ENCODE assay signal across 17 cellular contexts in the genomic region with DNA sequence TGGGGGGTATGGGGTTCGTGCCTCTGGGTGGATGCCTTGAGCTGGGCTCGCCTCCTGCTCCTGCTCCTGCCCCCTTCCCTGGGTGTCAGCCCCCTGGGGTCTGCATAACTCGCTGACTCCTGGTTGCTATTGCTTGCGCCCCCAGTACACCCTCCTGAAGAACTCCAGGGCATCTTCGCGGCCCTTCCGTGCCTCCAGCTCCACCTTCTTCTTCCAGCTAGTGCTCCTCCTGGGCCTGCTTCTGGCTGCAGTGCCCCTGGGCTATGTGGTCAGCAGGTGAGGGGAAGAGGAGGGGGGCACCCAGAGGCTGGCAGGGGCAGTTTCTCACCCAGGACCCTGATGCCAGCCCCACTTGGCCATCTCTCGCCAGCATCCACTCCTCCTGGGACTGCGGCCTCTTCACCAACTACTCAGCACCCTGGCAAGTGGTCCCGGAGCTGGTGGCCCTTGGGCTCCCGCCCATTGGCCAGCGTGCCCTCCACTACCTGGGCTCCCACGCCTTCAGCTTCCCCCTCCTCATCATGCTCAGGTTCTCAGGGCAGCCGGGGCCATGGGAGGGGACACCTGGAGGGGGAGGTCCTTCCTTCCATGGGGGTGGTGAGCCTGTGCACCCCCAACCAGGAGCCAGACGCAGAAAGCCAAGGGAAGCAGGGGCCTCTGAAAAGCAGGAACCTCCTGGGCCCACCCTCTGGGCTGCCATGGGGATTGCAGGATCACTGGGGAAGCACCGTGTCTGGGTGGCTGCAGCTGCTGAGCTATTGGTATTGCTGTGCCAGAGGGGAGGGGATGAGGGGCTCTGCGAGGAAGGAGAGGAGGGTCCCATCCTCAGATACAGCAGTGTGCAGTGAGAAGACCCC. TPM values are rescaled to one million over a fixed set of nuclear protein-coding genes. Genes with fewer than 3 reads are reported as not detected.
DNase-seq lines count a peak whose midpoint lies in the region; ATAC-seq, FAIRE-seq and TF ChIP-seq lines count a peak whose summit lies in the region.
"Had no signal": no experiment of that assay in that cellular context is flagged by ENCODE, and none has a peak within 500 bp of the region (broad histone marks: within the 10 kb centered on the region; RNA-seq: fewer than 3 reads in every experiment).

No MANE protein-coding gene starts in this region.

- no peak for TF ChIP-seq POLR2A in GM12892 (IDR thresholded peaks at IDR 0.05; ENCODE audit: low read depth, low read length)

- TF ChIP-seq CTCF in colonic mucosa (IDR thresholded peaks at IDR 0.05) = no peak

- no peak for ATAC-seq in activated CD8-positive, alpha-beta memory T cell treated with anti-CD3 and anti-CD28 coated beads, Interleukin-2, amount 10 ng/mL, durations not matched to agents 7 days and 5 days
- no peak for ATAC-seq in stimulated activated effector memory CD8-positive, alpha-beta T cell treated with anti-CD3 and anti-CD28 coated beads, Interleukin-12 subunit alpha, Interleukin-12 subunit beta, amount 100 ng/mL, for 72 hours

- no peak overlapping the region for H3K4me3 Mint-ChIP-seq in activated CD8-positive, alpha-beta memory T cell treated with anti-CD3 and anti-CD28 coated beads, Interleukin-2, amount 10 ng/mL, durations not matched to agents 7 days and 5 days
- peak overlapping the region; percentile 20 for H3K4me3 Mint-ChIP-seq in stimulated activated effector memory CD8-positive, alpha-beta T cell treated with anti-CD3 and anti-CD28 coated beads, Interleukin-12 subunit alpha, Interleukin-12 subunit beta, amount 100 ng/mL, for 72 hours
- H3K4me3 Mint-ChIP-seq: brain had no signal

- CTCF ChIA-PET in activated CD8-positive, alpha-beta memory T cell treated with anti-CD3 and anti-CD28 coated beads, Interleukin-2, amount 10 ng/mL, durations not matched to agents 7 days and 5 days (lab: Charles Lee) = interaction anchor here (0.6 to 17.0 kb wide), 18 partner anchors 10 to 119 kb away, joined by 3 to 257 read pairs (median 5); partner anchors contain the start of genes AFMID, TK1, TMC6 and TMC8

- no peaks in the 10 kb centered on the region for H3K27me3 Mint-ChIP-seq in activated CD8-positive, alpha-beta memory T cell treated with anti-CD3 and anti-CD28 coated beads, Interleukin-2, amount 10 ng/mL, durations not matched to agents 7 days and 5 days

- no peaks in the 10 kb centered on the region for H3K9me3 ChIP-seq in colonic mucosa

- H3K27me3 ChIP-seq in colonic mucosa = no peaks in the 10 kb centered on the region

- H3K36me3 Mint-ChIP-seq in activated CD8-positive, alpha-beta memory T cell treated with anti-CD3 and anti-CD28 coated beads, Interleukin-2, amount 10 ng/mL, durations not matched to agents 7 days and 5 days = peaks cover 56% of the 10 kb centered on the region
- peaks cover 100% of the 10 kb centered on the region for H3K36me3 Mint-ChIP-seq in stimulated activated effector memory CD8-positive, alpha-beta T cell treated with anti-CD3 and anti-CD28 coated beads, Interleukin-12 subunit alpha, Interleukin-12 subunit beta, amount 100 ng/mL, for 72 hours
- H3K36me3 Mint-ChIP-seq: brain had no signal

- DNase-seq in activated CD8-positive, alpha-beta memory T cell treated with anti-CD3 and anti-CD28 coated beads, Interleukin-2, amount 10 ng/mL, durations not matched to agents 7 days and 5 days = no peak
- no peak for DNase-seq in activated CD8-positive, alpha-beta memory T cell treated with anti-CD3 and anti-CD28 coated beads, Interleukin-2, amount 50 U/mL, for 48 hours
- peak; percentile 33 to 40 for DNase-seq in Kasumi-1 (lab: John Stamatoyannopoulos, UW)
- no peak for DNase-seq in colonic mucosa
- no peak for DNase-seq in stimulated activated effector memory CD8-positive, alpha-beta T cell treated with anti-CD3 and anti-CD28 coated beads, Interleukin-12 subunit alpha, Interleukin-12 subunit beta, amount 100 ng/mL, for 72 hours (ENCODE audit: low spot score in 2 of 2)
- no peak for DNase-seq in NCI-H1105 treated with DMSO at 0.1 percent for 48 hours (lab: John Stamatoyannopoulos, UW)
- no peak for DNase-seq in H4 (ENCODE audit: low spot score)
- no peak for DNase-seq in GM12892 (ENCODE audit: insufficient read length)
- DNase-seq: activated CD4-positive, alpha-beta T cell treated with anti-CD3 and anti-CD28 coated beads for 4 hours; DMS79; foreskin fibroblast; mesenchymal stem cell; NCI-H1092 treated with DMSO at 0.1 percent for 48 hours; NCI-H226; occipital lobe had no signal

- H3K27ac ChIP-seq in colonic mucosa = peak overlapping the region; percentile 3

- H3K4me1 Mint-ChIP-seq in activated CD8-positive, alpha-beta memory T cell treated with anti-CD3 and anti-CD28 coated beads, Interleukin-2, amount 10 ng/mL, durations not matched to agents 7 days and 5 days = peaks cover 68% of the 10 kb centered on the region
- H3K4me1 Mint-ChIP-seq in stimulated activated effector memory CD8-positive, alpha-beta T cell treated with anti-CD3 and anti-CD28 coated beads, Interleukin-12 subunit alpha, Interleukin-12 subunit beta, amount 100 ng/mL, for 72 hours = peaks cover 72% of the 10 kb centered on the region

- H3K9ac ChIP-seq in colonic mucosa (ENCODE audit: low read depth in 2 of 2, low read length in 2 of 2) = peak overlapping the region in 1 of 2 donors; percentile 46

- no peak for FAIRE-seq in GM12892 (lab: Jason Lieb, UNC)

- intact Hi-C loops in colonic mucosa (cut with DNase I) = no loop called here

- no peaks in the 10 kb centered on the region for H3K36me3 ChIP-seq in colonic mucosa

- peak overlapping the region; percentile 79 for H3K27ac Mint-ChIP-seq in activated CD8-positive, alpha-beta memory T cell treated with anti-CD3 and anti-CD28 coated beads, Interleukin-2, amount 10 ng/mL, durations not matched to agents 7 days and 5 days
- H3K27ac Mint-ChIP-seq in stimulated activated effector memory CD8-positive, alpha-beta T cell treated with anti-CD3 and anti-CD28 coated beads, Interleukin-12 subunit alpha, Interleukin-12 subunit beta, amount 100 ng/mL, for 72 hours = peak overlapping the region; percentile 88

- peaks cover 23% of the 10 kb centered on the region for H3K4me1 ChIP-seq in colonic mucosa

- H3K9me3 Mint-ChIP-seq in activated CD8-positive, alpha-beta memory T cell treated with anti-CD3 and anti-CD28 coated beads, Interleukin-2, amount 10 ng/mL, durations not matched to agents 7 days and 5 days (ENCODE audit: low read depth) = no peaks in the 10 kb centered on the region
- H3K9me3 Mint-ChIP-seq in stimulated activated effector memory CD8-positive, alpha-beta T cell treated with anti-CD3 and anti-CD28 coated beads, Interleukin-12 subunit alpha, Interleukin-12 subunit beta, amount 100 ng/mL, for 72 hours = no peaks in the 10 kb centered on the region

- H3K4me3 ChIP-seq in colonic mucosa = no peak overlapping the region

RNA-seq across cellular contexts. Expression of gene C17orf99, which starts 7.8 kb away (rescaled TPM):
- not detected for total RNA-seq in activated CD8-positive, alpha-beta memory T cell treated with anti-CD3 and anti-CD28 coated beads, Interleukin-2, amount 10 ng/mL, durations not matched to agents 7 days and 5 days
- total RNA-seq in colonic mucosa = under 1 TPM in 1 of 2 donors, not detected in 1; 0.20 TPM
- total RNA-seq in H4 (2014; rRNA removed; shearing (Covaris generic)) = not detected in 2 replicates
- 4.3 TPM for polyA plus RNA-seq in GM12892 (2012; ENCODE audit: missing spikeins)
- total RNA-seq: occipital lobe had no signal
- polyA plus RNA-seq: AG04450 had no signal

RNA-seq across cellular contexts. Expression of gene TMC8, which starts 7.9 kb away (rescaled TPM):
- total RNA-seq in activated CD8-positive, alpha-beta memory T cell treated with anti-CD3 and anti-CD28 coated beads, Interleukin-2, amount 10 ng/mL, durations not matched to agents 7 days and 5 days = 100 to 1,000 TPM; 251 to 292 TPM
- total RNA-seq in colonic mucosa = 1 to 10 TPM; 5.3 to 5.4 TPM
- total RNA-seq in H4 (2014; rRNA removed; shearing (Covaris generic)) = 0.02 TPM in 1 of 2 replicates, not detected in the other
- polyA plus RNA-seq in GM12892 (2012; ENCODE audit: missing spikeins) = 53.3 TPM
- polyA plus RNA-seq: AG04450 had no signal

RNA-seq across cellular contexts. Expression of gene TMC6, which starts 9.9 kb away (rescaled TPM):
- 100 to 1,000 TPM; 347 to 431 TPM for total RNA-seq in activated CD8-positive, alpha-beta memory T cell treated with anti-CD3 and anti-CD28 coated beads, Interleukin-2, amount 10 ng/mL, durations not matched to agents 7 days and 5 days
- 100 to 1,000 TPM; 108 to 159 TPM for total RNA-seq in colonic mucosa
- 2.7 and 7.9 TPM in 2 replicates for total RNA-seq in H4 (2014; rRNA removed; shearing (Covaris generic))
- 55.0 TPM for polyA plus RNA-seq in GM12892 (2012; ENCODE audit: missing spikeins)

RNA-seq across cellular contexts. Expression of gene SYNGR2, which starts 29.9 kb away (rescaled TPM):
- total RNA-seq in activated CD8-positive, alpha-beta memory T cell treated with anti-CD3 and anti-CD28 coated beads, Interleukin-2, amount 10 ng/mL, durations not matched to agents 7 days and 5 days = 10 to 100 TPM; 41.2 to 80.3 TPM
- total RNA-seq in colonic mucosa = 100 to 1,000 TPM; 256 to 395 TPM
- total RNA-seq in H4 (2014; rRNA removed; shearing (Covaris generic)) = 24.6 and 30.1 TPM in 2 replicates
- 166 TPM for polyA plus RNA-seq in GM12892 (2012; ENCODE audit: missing spikeins)

RNA-seq across cellular contexts. Expression of gene TK1, which starts 48.4 kb away (rescaled TPM):
- 100 to 1,000 TPM; 145 to 164 TPM for total RNA-seq in activated CD8-positive, alpha-beta memory T cell treated with anti-CD3 and anti-CD28 coated beads, Interleukin-2, amount 10 ng/mL, durations not matched to agents 7 days and 5 days
- total RNA-seq in colonic mucosa = 100 to 1,000 TPM in 1 of 2 donors, 10 to 100 TPM in 1; 37.7 to 135 TPM
- 188 and 253 TPM in 2 replicates for total RNA-seq in H4 (2014; rRNA removed; shearing (Covaris generic))
- polyA plus RNA-seq in GM12892 (2012; ENCODE audit: missing spikeins) = 49.8 TPM

Comparison
In these comparisons a context has a peak if more than half of its experiments do, and no peak if none do; other contexts are left out.
1. DNase-seq: peak in Kasumi-1 (2 of 2); none in activated CD8-positive, alpha-beta memory T cell treated with anti-CD3 and anti-CD28 coated beads, Interleukin-2, amount 10 ng/mL, durations not matched to agents 7 days and 5 days (single experiment), activated CD8-positive, alpha-beta memory T cell treated with anti-CD3 and anti-CD28 coated beads, Interleukin-2, amount 50 U/mL, for 48 hours (single experiment), colonic mucosa (single experiment), stimulated activated effector memory CD8-positive, alpha-beta T cell treated with anti-CD3 and anti-CD28 coated beads, Interleukin-12 subunit alpha, Interleukin-12 subunit beta, amount 100 ng/mL, for 72 hours (0 of 2), NCI-H1105 treated with DMSO at 0.1 percent for 48 hours (single experiment), H4 (single experiment) and GM12892 (single experiment).
2. RNA of gene TMC8, which starts 7.9 kb away (total RNA-seq): 251 to 292 TPM in activated CD8-positive, alpha-beta memory T cell treated with anti-CD3 and anti-CD28 coated beads, Interleukin-2, amount 10 ng/mL, durations not matched to agents 7 days and 5 days; 5.3 to 5.4 TPM in colonic mucosa and 0.02 TPM in H4; every median in the first group is over 10 times any median in the second.
3. RNA of gene TMC6, which starts 9.9 kb away (total RNA-seq): 347 to 431 TPM in activated CD8-positive, alpha-beta memory T cell treated with anti-CD3 and anti-CD28 coated beads, Interleukin-2, amount 10 ng/mL, durations not matched to agents 7 days and 5 days and 108 to 159 TPM in colonic mucosa; 2.7 to 7.9 TPM in H4; every median in the first group is over 10 times any median in the second.